ENCODE assay signal across 7 cellular contexts in genomic region chr7:65814556-65815172, GRCh38. TPM values are rescaled to one million over a fixed set of nuclear protein-coding genes. Genes with fewer than 3 reads are reported as not detected.
DNase-seq lines count a peak whose midpoint lies in the region; ATAC-seq and TF ChIP-seq lines count a peak whose summit lies in the region.
"Not testable (repeated sequence)": the region's sequence is repeated elsewhere in the genome, so short reads cannot be mapped to it uniquely, and the experiment has no call there.

No MANE protein-coding gene starts in this region.

- in situ Hi-C loops in IMR-90 (cut with MboI; ENCODE audit: low sequenced_read_pairs); brain microvascular endothelial cell (cut with HindIII; ENCODE audit: low pct_ligation_motif_present, low sequenced_read_pairs): not testable (repeated sequence)

- not testable (repeated sequence) for H3K27ac ChIP-seq in IMR-90 (ENCODE audit: insufficient read depth, low read length); brain microvascular endothelial cell

- not testable (repeated sequence) for H3K36me3 ChIP-seq in IMR-90 (ENCODE audit: control insufficient read depth, insufficient read depth, low read length); brain microvascular endothelial cell (replicated peaks)

- H4K5ac ChIP-seq in IMR-90 (ENCODE audit: low read depth, low read length): not testable (repeated sequence)

- H2BK20ac ChIP-seq in IMR-90 (ENCODE audit: low read depth, low read length): not testable (repeated sequence)

- H3K56ac ChIP-seq in IMR-90 (ENCODE audit: extremely low read depth, insufficient read depth, low read length): not testable (repeated sequence)

- H3K9me1 ChIP-seq in IMR-90 (ENCODE audit: insufficient read depth, low read length): not testable (repeated sequence)

- not testable (repeated sequence) for H2BK5ac ChIP-seq in IMR-90 (ENCODE audit: low read depth, low read length, poor library complexity, severe bottlenecking)

- not testable (repeated sequence) for H3K27me3 ChIP-seq in IMR-90 (ENCODE audit: control insufficient read depth, insufficient read depth, low read length); brain microvascular endothelial cell (replicated peaks)

- H2AK5ac ChIP-seq in IMR-90 (ENCODE audit: low read depth, low read length): not testable (repeated sequence)

- TF ChIP-seq POLR2A in IMR-90 (IDR thresholded peaks at IDR 0.05; ENCODE audit: low read depth, low read length): not testable (repeated sequence)

- no CpG with 5 or more reads among the region's 3 CpGs for WGBS in IMR-90 (ENCODE audit: extremely low coverage in 2 of 2, insufficient read length in 1 of 2), 2 experiments

- not testable (repeated sequence) for H3K9ac ChIP-seq in IMR-90 (ENCODE audit: low read depth, low read length)

- H2AK9ac ChIP-seq in IMR-90 (replicated peaks; ENCODE audit: low read depth, low read length, poor library complexity): not testable (repeated sequence)

- H3K4me1 ChIP-seq in IMR-90 (ENCODE audit: control insufficient read depth, insufficient read depth, low read length): not testable (repeated sequence)

- not testable (repeated sequence) for H3K4ac ChIP-seq in IMR-90 (ENCODE audit: low read depth, low read length)

- CTCF ChIA-PET in IMR-90 (lab: Yijun Ruan, JAX): interaction anchor here (0.7 kb wide), 1 partner anchor 8 kb away, joined by 3 read pairs; no protein-coding TSS in a partner anchor

- H3K23ac ChIP-seq in IMR-90 (ENCODE audit: low read depth, low read length): not testable (repeated sequence)

- not testable (repeated sequence) for H3K79me1 ChIP-seq in IMR-90 (ENCODE audit: low read depth in 1 of 2, low read length in 2 of 2)

- intact Hi-C loops in IMR-90 (cut with micrococcal nuclease): not testable (repeated sequence)

- peak; percentile 49 for DNase-seq in EL
- peak; percentile 40 for DNase-seq in IMR-90
- peak; percentile 36 for DNase-seq in RPMI7951 (ENCODE audit: low read depth)
- peak; percentile 68 for DNase-seq in brain microvascular endothelial cell
- DNase-seq in choroid plexus epithelial cell (ENCODE audit: low read depth): peak; percentile 46
- DNase-seq in fibroblast of mammary gland (ENCODE audit: low read depth): peak; percentile 75
- peak; percentile 75 for DNase-seq in iris pigment epithelial cell (ENCODE audit: low read depth)

- dilution Hi-C loops in IMR-90 (cut with HindIII; ENCODE audit: low sequenced_read_pairs, unreplicated experiment): not testable (repeated sequence)

- not testable (repeated sequence) for H3K4me3 ChIP-seq in IMR-90 (ENCODE audit: insufficient read depth, low read depth, low read length); brain microvascular endothelial cell (ENCODE audit: low read depth, low read length); choroid plexus epithelial cell (ENCODE audit: low read depth, low read length); fibroblast of mammary gland (ENCODE audit: control insufficient read depth, low read depth, low read length)

- not testable (repeated sequence) for H2BK120ac ChIP-seq in IMR-90 (ENCODE audit: low read depth, low read length)

- TF ChIP-seq CTCF in IMR-90 (conservative IDR thresholded peaks at IDR 0.05; ENCODE audit: low read depth, low read length); brain microvascular endothelial cell (IDR thresholded peaks at IDR 0.05; ENCODE audit: low read depth, low read length, missing control alignments); choroid plexus epithelial cell (conservative IDR thresholded peaks at IDR 0.05; ENCODE audit: low read depth, low read length); fibroblast of mammary gland (conservative IDR thresholded peaks at IDR 0.05; ENCODE audit: control insufficient read depth, insufficient read depth, low read depth, low read length): not testable (repeated sequence)

- POLR2A ChIA-PET in IMR-90 (lab: Charles Lee; ENCODE audit: unreplicated experiment): not testable (repeated sequence)

- not testable (repeated sequence) for H3K9me3 ChIP-seq in IMR-90 (ENCODE audit: control insufficient read depth, insufficient read depth, low read length)

- TF ChIP-seq RAD21 in IMR-90 (IDR thresholded peaks at IDR 0.05; ENCODE audit: low read length): not testable (repeated sequence)

- H2BK15ac ChIP-seq in IMR-90 (ENCODE audit: low read depth, low read length): not testable (repeated sequence)

- H3K18ac ChIP-seq in IMR-90 (ENCODE audit: low read depth, low read length): not testable (repeated sequence)

- H3K4me2 ChIP-seq in IMR-90 (ENCODE audit: low read depth, low read length): not testable (repeated sequence)

- H4K20me1 ChIP-seq in IMR-90 (ENCODE audit: insufficient read depth, low read length): not testable (repeated sequence)

- not testable (repeated sequence) for H3K14ac ChIP-seq in IMR-90 (replicated peaks; ENCODE audit: low read depth, low read length)

- BruUV-seq in IMR-90 (replicated peaks; lab: Mats Ljungman, UMichigan): not testable (repeated sequence)

- not testable (repeated sequence) for H2AFZ ChIP-seq in IMR-90 (replicated peaks; ENCODE audit: low read length, poor library complexity)

- H4K8ac ChIP-seq in IMR-90 (ENCODE audit: low read depth in 2 of 2, low read length in 2 of 2): not testable (repeated sequence)

- not testable (repeated sequence) for ATAC-seq in IMR-90 (ENCODE audit: low read depth)

- H4K91ac ChIP-seq in IMR-90 (ENCODE audit: insufficient read depth, low read depth, low read length): not testable (repeated sequence)

RNA-seq across cellular contexts. Expression of gene VKORC1L1, which starts 58.2 kb away (rescaled TPM):
- 14.5 and 19.4 TPM in 2 replicates for total RNA-seq in IMR-90 (2012; rRNA removed)
- polyA plus RNA-seq in IMR-90 (2012; rRNA removed): 12.0 and 12.5 TPM in 2 replicates
- polyA plus RNA-seq in IMR-90 (2012; cell fraction: cytosol; rRNA removed): 6.0 and 6.3 TPM in 2 replicates
- 2.0 and 5.1 TPM in 2 replicates for polyA plus RNA-seq in IMR-90 (2012; cell fraction: nucleus; rRNA removed; ENCODE audit: low replicate concordance)
- 12.4 and 15.0 TPM in 2 replicates for total RNA-seq in RPMI7951 (2014; rRNA removed; shearing (Covaris generic))
